25 cellular contexts compared by ENCODE assay signal in genomic region chr3:134605506-134605905, GRCh38. TPM values are rescaled to one million over a fixed set of nuclear protein-coding genes. Genes with fewer than 3 reads are reported as not detected.
A peak's percentile ranks its signal among the peaks of the same experiment; 100 is the strongest.
DNase-seq lines count a peak whose midpoint lies in the region; ATAC-seq and TF ChIP-seq lines count a peak whose summit lies in the region.
"Had no signal": no experiment of that assay in that cellular context is flagged by ENCODE, and none has a peak within 500 bp of the region (broad histone marks: within the 10 kb centered on the region; RNA-seq: fewer than 3 reads in every experiment).

No MANE protein-coding gene starts in this region.

- no peak for DNase-seq in natural killer cell treated with Interleukin-12 subunit alpha and Interleukin-12 subunit beta and Interleukin-15 and Interleukin-18, amount 100 ng/mL, for 72 hours (ENCODE audit: low spot score)
- no peak for DNase-seq in natural killer cell
- DNase-seq in UCSD-AML1 (lab: John Stamatoyannopoulos, UW; ENCODE audit: unreplicated experiment), result peak; percentile 36
- DNase-seq in naive thymus-derived CD4-positive, alpha-beta T cell, result no peak
- peak; percentile 77 to 79 for DNase-seq in vagina (ENCODE audit: extremely low spot score in 2 of 2)
- DNase-seq in NCI-H226, result no peak
- DNase-seq: C1 segment of cervical spinal cord; Caco-2; CD8-positive, alpha-beta T cell; NCI-H1092 treated with DMSO at 0.1 percent for 48 hours; NCI-H1436 treated with DMSO at 0.1 percent for 48 hours; NCI-H187 treated with DMSO at 0.1 percent for 48 hours; NCI-H2107; NCI-H446; NCI-H524 treated with DMSO at 0.1 percent for 48 hours; NCI-H774; SIG-M5 had no signal

- no peaks in the 10 kb centered on the region for H3K4me1 ChIP-seq in naive thymus-derived CD4-positive, alpha-beta T cell (ENCODE audit: control insufficient read depth in 2 of 2, insufficient read depth in 2 of 2, low read length in 2 of 2)
- H3K4me1 ChIP-seq in vagina, result no peaks in the 10 kb centered on the region
- H3K4me1 ChIP-seq: Caco-2 had no signal

- H3K27me3 Mint-ChIP-seq in natural killer cell treated with Interleukin-12 subunit alpha and Interleukin-12 subunit beta and Interleukin-15 and Interleukin-18, amount 100 ng/mL, for 72 hours, result peaks cover 8 to 16% of the 10 kb centered on the region in 2 donors
- H3K27me3 Mint-ChIP-seq in natural killer cell (ENCODE audit: low read depth in 2 of 2), result peaks cover 0 to 5% of the 10 kb centered on the region in 2 donors
- H3K27me3 Mint-ChIP-seq in naive thymus-derived CD4-positive, alpha-beta T cell, result peaks cover 7 to 41% (median 14%) of the 10 kb centered on the region in 5 donors

- TF ChIP-seq CTCF in natural killer cell (IDR thresholded peaks at IDR 0.05) (no peak), vagina (IDR thresholded peaks at IDR 0.05) (no peak)

- no peak overlapping the region for H3K27ac ChIP-seq in naive thymus-derived CD4-positive, alpha-beta T cell (ENCODE audit: low read depth, low read length)
- H3K27ac ChIP-seq in vagina, result no peak overlapping the region
- H3K27ac ChIP-seq: SK-N-MC had no signal

- POLR2A ChIA-PET in naive thymus-derived CD4-positive, alpha-beta T cell (lab: Charles Lee), result no interaction called here

- H3K4me3 Mint-ChIP-seq in natural killer cell treated with Interleukin-12 subunit alpha and Interleukin-12 subunit beta and Interleukin-15 and Interleukin-18, amount 100 ng/mL, for 72 hours, result peak overlapping the region; percentile 4
- H3K4me3 Mint-ChIP-seq in natural killer cell, result no peak overlapping the region
- no peak overlapping the region for H3K4me3 Mint-ChIP-seq in naive thymus-derived CD4-positive, alpha-beta T cell
- H3K4me3 Mint-ChIP-seq: CD8-positive, alpha-beta T cell had no signal

- CTCF ChIA-PET in naive thymus-derived CD4-positive, alpha-beta T cell (lab: Charles Lee), result no interaction called here

- H3K9me3 ChIP-seq in naive thymus-derived CD4-positive, alpha-beta T cell (ENCODE audit: control insufficient read depth in 2 of 3, low read length in 3 of 3), result no peaks in the 10 kb centered on the region
- H3K9me3 ChIP-seq in vagina, result no peaks in the 10 kb centered on the region
- H3K9me3 ChIP-seq: Caco-2 had no signal

- peaks cover 6 to 9% of the 10 kb centered on the region in 2 donors for H3K4me1 Mint-ChIP-seq in natural killer cell treated with Interleukin-12 subunit alpha and Interleukin-12 subunit beta and Interleukin-15 and Interleukin-18, amount 100 ng/mL, for 72 hours (ENCODE audit: low read depth in 2 of 2)
- H3K4me1 Mint-ChIP-seq in natural killer cell, result peaks cover 0 to 17% of the 10 kb centered on the region in 2 donors
- H3K4me1 Mint-ChIP-seq in naive thymus-derived CD4-positive, alpha-beta T cell, result peaks cover 0 to 7% (median 5%) of the 10 kb centered on the region in 7 donors

- no peak for ATAC-seq in natural killer cell treated with Interleukin-12 subunit alpha and Interleukin-12 subunit beta and Interleukin-15 and Interleukin-18, amount 100 ng/mL, for 72 hours
- no peak for ATAC-seq in natural killer cell
- peak; percentile 10 for ATAC-seq in naive thymus-derived CD4-positive, alpha-beta T cell
- no peak for ATAC-seq in GM18520 (IDR thresholded peaks at IDR 0.05; ENCODE audit: unreplicated experiment)
- no peak for ATAC-seq in GM21786 (IDR thresholded peaks at IDR 0.05; ENCODE audit: unreplicated experiment)
- ATAC-seq: CD8-positive, alpha-beta T cell; GM12878; HCT116 had no signal

- no peaks in the 10 kb centered on the region for H3K27me3 ChIP-seq in naive thymus-derived CD4-positive, alpha-beta T cell (ENCODE audit: control insufficient read depth in 2 of 2, insufficient read depth in 2 of 2, low read length in 2 of 2)
- H3K27me3 ChIP-seq in vagina, result no peaks in the 10 kb centered on the region

- H3K9me3 Mint-ChIP-seq in natural killer cell treated with Interleukin-12 subunit alpha and Interleukin-12 subunit beta and Interleukin-15 and Interleukin-18, amount 100 ng/mL, for 72 hours, result no peaks in the 10 kb centered on the region
- no peaks in the 10 kb centered on the region for H3K9me3 Mint-ChIP-seq in natural killer cell
- no peaks in the 10 kb centered on the region for H3K9me3 Mint-ChIP-seq in naive thymus-derived CD4-positive, alpha-beta T cell
- H3K9me3 Mint-ChIP-seq: CD8-positive, alpha-beta T cell had no signal

- H3K36me3 Mint-ChIP-seq in natural killer cell treated with Interleukin-12 subunit alpha and Interleukin-12 subunit beta and Interleukin-15 and Interleukin-18, amount 100 ng/mL, for 72 hours, result no peaks in the 10 kb centered on the region
- no peaks in the 10 kb centered on the region for H3K36me3 Mint-ChIP-seq in natural killer cell
- no peaks in the 10 kb centered on the region for H3K36me3 Mint-ChIP-seq in naive thymus-derived CD4-positive, alpha-beta T cell
- H3K36me3 Mint-ChIP-seq: CD8-positive, alpha-beta T cell had no signal

- intact Hi-C loops in natural killer cell (cut with micrococcal nuclease) (no loop called here), vagina (cut with DNase I) (loop anchor here (10.0 kb wide), 1 partner anchor 1289 kb away; no protein-coding TSS in a partner anchor)
- intact Hi-C loops in naive thymus-derived CD4-positive, alpha-beta T cell (cut with micrococcal nuclease), result no loop called here

- H3K36me3 ChIP-seq in naive thymus-derived CD4-positive, alpha-beta T cell (ENCODE audit: control insufficient read depth in 2 of 3, insufficient read depth in 3 of 3, low read length in 3 of 3), result no peaks in the 10 kb centered on the region
- no peaks in the 10 kb centered on the region for H3K36me3 ChIP-seq in vagina

- TF ChIP-seq POLR2A in vagina (IDR thresholded peaks at IDR 0.05), result no peak

- H3K27ac Mint-ChIP-seq in natural killer cell treated with Interleukin-12 subunit alpha and Interleukin-12 subunit beta and Interleukin-15 and Interleukin-18, amount 100 ng/mL, for 72 hours, result peak overlapping the region in 1 of 2 donors; percentile 21
- no peak overlapping the region for H3K27ac Mint-ChIP-seq in natural killer cell
- H3K27ac Mint-ChIP-seq in naive thymus-derived CD4-positive, alpha-beta T cell, result no peak overlapping the region
- H3K27ac Mint-ChIP-seq: CD8-positive, alpha-beta T cell had no signal

- H3K4me3 ChIP-seq in naive thymus-derived CD4-positive, alpha-beta T cell (ENCODE audit: low read length), result no peak overlapping the region
- H3K4me3 ChIP-seq in vagina, result no peak overlapping the region
- H3K4me3 ChIP-seq: GM12878, SK-N-MC had no signal

RNA-seq across cellular contexts. Expression of gene KY, which starts 45.3 kb away (rescaled TPM):
- not detected for total RNA-seq in natural killer cell treated with Interleukin-12 subunit alpha and Interleukin-12 subunit beta and Interleukin-15 and Interleukin-18, amount 100 ng/mL, for 72 hours
- total RNA-seq in natural killer cell, result under 1 TPM in 1 of 3 donors, not detected in 2; 0.15 TPM
- total RNA-seq in naive thymus-derived CD4-positive, alpha-beta T cell, result not detected
- not detected for polyA plus RNA-seq in naive thymus-derived CD4-positive, alpha-beta T cell
- total RNA-seq in vagina, result 3.7 TPM
- total RNA-seq: A172; Caco-2; CD8-positive, alpha-beta T cell; GM12878; H1; HT-29 had no signal
- polyA plus RNA-seq: H1 had no signal

Comparison
In these comparisons a context has a peak if more than half of its experiments do, and no peak if none do; other contexts are left out.
1. DNase-seq: peak in UCSD-AML1 (single experiment) and vagina (2 of 2); none in natural killer cell treated with Interleukin-12 subunit alpha and Interleukin-12 subunit beta and Interleukin-15 and Interleukin-18, amount 100 ng/mL, for 72 hours (single experiment), natural killer cell (single experiment), naive thymus-derived CD4-positive, alpha-beta T cell (0 of 9) and NCI-H226 (single experiment).